Comparison of ENCODE assay signal across 10 cellular contexts in genomic region chr2:6960659-6961058, GRCh38. TPM values are rescaled to one million over a fixed set of nuclear protein-coding genes. Genes with fewer than 3 reads are reported as not detected.
DNase-seq lines count a peak whose midpoint lies in the region; ATAC-seq and TF ChIP-seq lines count a peak whose summit lies in the region.
"Had no signal": no experiment of that assay in that cellular context is flagged by ENCODE, and none has a peak within 500 bp of the region (broad histone marks: within the 10 kb centered on the region; RNA-seq: fewer than 3 reads in every experiment).

No MANE protein-coding gene starts in this region.

- POLR2A ChIA-PET in activated CD8-positive, alpha-beta T cell treated with anti-CD3 and anti-CD28 coated beads, Interleukin-2, amount 10 ng/mL, durations not matched to agents 7 days and 5 days (lab: Charles Lee), result no interaction called here
- POLR2A ChIA-PET in activated CD8-positive, alpha-beta T cell treated with anti-CD3 and anti-CD28 coated beads for 36 hours (lab: Charles Lee), result no interaction called here

- H3K27me3 Mint-ChIP-seq in activated CD8-positive, alpha-beta T cell treated with anti-CD3 and anti-CD28 coated beads, Interleukin-2, amount 10 ng/mL, durations not matched to agents 7 days and 5 days (ENCODE audit: low read depth), result no peaks in the 10 kb centered on the region
- H3K27me3 Mint-ChIP-seq in activated CD8-positive, alpha-beta T cell treated with anti-CD3 and anti-CD28 coated beads for 36 hours, result no peaks in the 10 kb centered on the region
- no peaks in the 10 kb centered on the region for H3K27me3 Mint-ChIP-seq in activated naive CD8-positive, alpha-beta T cell treated with anti-CD3 and anti-CD28 coated beads, Interleukin-2, amount 50 U/mL, for 24 hours
- H3K27me3 Mint-ChIP-seq: activated naive CD8-positive, alpha-beta T cell had no signal

- DNase-seq in activated CD8-positive, alpha-beta T cell treated with anti-CD3 and anti-CD28 coated beads, Interleukin-2, amount 10 ng/mL, durations not matched to agents 7 days and 5 days, result peak; percentile 21
- no peak for DNase-seq in activated CD8-positive, alpha-beta T cell treated with anti-CD3 and anti-CD28 coated beads for 36 hours
- DNase-seq in dedifferentiated amniotic fluid mesenchymal stem cell (ENCODE audit: extremely low spot score) (peak; percentile 26), lung (ENCODE audit: low spot score) (peak; percentile 39), tibial nerve (ENCODE audit: low spot score in 2 of 2) (peak in 1 of 2 donors; percentile 54)
- DNase-seq in effector memory CD4-positive, alpha-beta T cell, result no peak
- DNase-seq in activated naive CD8-positive, alpha-beta T cell treated with anti-CD3 and anti-CD28 coated beads, Interleukin-2, amount 50 U/mL, for 24 hours, result no peak
- DNase-seq: Peyer's patch had no signal

- H3K4me1 ChIP-seq in lung (ENCODE audit: control insufficient read depth in 2 of 2, insufficient read depth in 2 of 2, low read length in 2 of 2), result peaks cover 7 to 8% of the 10 kb centered on the region in 2 donors
- peaks cover 0 to 50% (median 12%) of the 10 kb centered on the region in 4 donors for H3K4me1 ChIP-seq in tibial nerve
- no peaks in the 10 kb centered on the region for H3K4me1 ChIP-seq in effector memory CD4-positive, alpha-beta T cell (ENCODE audit: control insufficient read depth, insufficient read depth, low read length, poor library complexity, severe bottlenecking)

- H3K4me3 ChIP-seq in lung (no peak overlapping the region), tibial nerve (no peak overlapping the region)
- H3K4me3 ChIP-seq in effector memory CD4-positive, alpha-beta T cell (ENCODE audit: insufficient read depth, low read depth, low read length, poor library complexity, severe bottlenecking), result no peak overlapping the region
- H3K4me3 ChIP-seq: Peyer's patch had no signal

- no peaks in the 10 kb centered on the region for H3K9me3 Mint-ChIP-seq in activated CD8-positive, alpha-beta T cell treated with anti-CD3 and anti-CD28 coated beads, Interleukin-2, amount 10 ng/mL, durations not matched to agents 7 days and 5 days (ENCODE audit: insufficient read depth)
- H3K9me3 Mint-ChIP-seq in activated CD8-positive, alpha-beta T cell treated with anti-CD3 and anti-CD28 coated beads for 36 hours, result peaks cover 2% of the 10 kb centered on the region
- H3K9me3 Mint-ChIP-seq in activated naive CD8-positive, alpha-beta T cell treated with anti-CD3 and anti-CD28 coated beads, Interleukin-2, amount 50 U/mL, for 24 hours, result peaks cover 3% of the 10 kb centered on the region

- CTCF ChIA-PET in activated CD8-positive, alpha-beta T cell treated with anti-CD3 and anti-CD28 coated beads, Interleukin-2, amount 10 ng/mL, durations not matched to agents 7 days and 5 days (lab: Charles Lee), result no interaction called here
- CTCF ChIA-PET in activated CD8-positive, alpha-beta T cell treated with anti-CD3 and anti-CD28 coated beads for 36 hours (lab: Charles Lee), result no interaction called here

- H3K9me3 ChIP-seq in lung (ENCODE audit: control insufficient read depth in 2 of 2, insufficient read depth in 1 of 2, low read length in 1 of 2), result no peaks in the 10 kb centered on the region
- no peaks in the 10 kb centered on the region for H3K9me3 ChIP-seq in tibial nerve
- H3K9me3 ChIP-seq in effector memory CD4-positive, alpha-beta T cell (ENCODE audit: control insufficient read depth, low read length), result no peaks in the 10 kb centered on the region
- H3K9me3 ChIP-seq: Peyer's patch had no signal

- TF ChIP-seq EP300 in tibial nerve (IDR thresholded peaks at IDR 0.05), result peak in 1 of 2 donors; percentile 84

- intact Hi-C loops in activated CD8-positive, alpha-beta T cell treated with anti-CD3 and anti-CD28 coated beads for 36 hours (cut with micrococcal nuclease), result no loop called here

- H3K27me3 ChIP-seq in lung (ENCODE audit: control insufficient read depth, insufficient read depth), result no peaks in the 10 kb centered on the region
- no peaks in the 10 kb centered on the region for H3K27me3 ChIP-seq in tibial nerve
- H3K27me3 ChIP-seq in effector memory CD4-positive, alpha-beta T cell (replicated peaks; ENCODE audit: control insufficient read depth, insufficient read depth, low read length, poor library complexity, severe bottlenecking), result no peaks in the 10 kb centered on the region
- H3K27me3 ChIP-seq: Peyer's patch had no signal

- no peaks in the 10 kb centered on the region for H3K36me3 ChIP-seq in lung (ENCODE audit: control insufficient read depth in 2 of 2, insufficient read depth in 2 of 2, low read length in 2 of 2)
- no peaks in the 10 kb centered on the region for H3K36me3 ChIP-seq in tibial nerve
- no peaks in the 10 kb centered on the region for H3K36me3 ChIP-seq in effector memory CD4-positive, alpha-beta T cell (ENCODE audit: control insufficient read depth, insufficient read depth, low read length)
- H3K36me3 ChIP-seq: Peyer's patch had no signal

- no peak for TF ChIP-seq POLR2A in tibial nerve (IDR thresholded peaks at IDR 0.05)

- H3K4me1 Mint-ChIP-seq in activated CD8-positive, alpha-beta T cell treated with anti-CD3 and anti-CD28 coated beads, Interleukin-2, amount 10 ng/mL, durations not matched to agents 7 days and 5 days (ENCODE audit: low read depth), result peaks cover 33% of the 10 kb centered on the region
- H3K4me1 Mint-ChIP-seq in activated CD8-positive, alpha-beta T cell treated with anti-CD3 and anti-CD28 coated beads for 36 hours (ENCODE audit: low read depth), result peaks cover 27% of the 10 kb centered on the region
- H3K4me1 Mint-ChIP-seq in activated naive CD8-positive, alpha-beta T cell treated with anti-CD3 and anti-CD28 coated beads, Interleukin-2, amount 50 U/mL, for 24 hours, result peaks cover 15% of the 10 kb centered on the region

- ATAC-seq in activated CD8-positive, alpha-beta T cell treated with anti-CD3 and anti-CD28 coated beads, Interleukin-2, amount 10 ng/mL, durations not matched to agents 7 days and 5 days, result no peak
- ATAC-seq in activated CD8-positive, alpha-beta T cell treated with anti-CD3 and anti-CD28 coated beads for 36 hours, result no peak
- ATAC-seq in lung (ENCODE audit: insufficient read depth, low FRiP score), result peak; percentile 13
- no peak for ATAC-seq in HG03460 (IDR thresholded peaks at IDR 0.05; ENCODE audit: unreplicated experiment)
- no peak for ATAC-seq in activated naive CD8-positive, alpha-beta T cell treated with anti-CD3 and anti-CD28 coated beads, Interleukin-2, amount 50 U/mL, for 24 hours

- H3K4me3 Mint-ChIP-seq in activated CD8-positive, alpha-beta T cell treated with anti-CD3 and anti-CD28 coated beads, Interleukin-2, amount 10 ng/mL, durations not matched to agents 7 days and 5 days, result no peak overlapping the region
- H3K4me3 Mint-ChIP-seq in activated CD8-positive, alpha-beta T cell treated with anti-CD3 and anti-CD28 coated beads for 36 hours, result no peak overlapping the region
- no peak overlapping the region for H3K4me3 Mint-ChIP-seq in activated naive CD8-positive, alpha-beta T cell treated with anti-CD3 and anti-CD28 coated beads, Interleukin-2, amount 50 U/mL, for 24 hours
- H3K4me3 Mint-ChIP-seq: activated naive CD8-positive, alpha-beta T cell had no signal

- H3K27ac ChIP-seq in lung (ENCODE audit: low read depth in 1 of 2, low read length in 1 of 2), result no peak overlapping the region
- H3K27ac ChIP-seq in tibial nerve, result peak overlapping the region; percentile 41 to 80 (median 62)
- H3K27ac ChIP-seq in effector memory CD4-positive, alpha-beta T cell (ENCODE audit: insufficient read depth, low read length, poor library complexity, severe bottlenecking), result no peak overlapping the region
- H3K27ac ChIP-seq: Peyer's patch had no signal

- peak overlapping the region; percentile 44 for H3K27ac Mint-ChIP-seq in activated CD8-positive, alpha-beta T cell treated with anti-CD3 and anti-CD28 coated beads, Interleukin-2, amount 10 ng/mL, durations not matched to agents 7 days and 5 days
- H3K27ac Mint-ChIP-seq in activated CD8-positive, alpha-beta T cell treated with anti-CD3 and anti-CD28 coated beads for 36 hours, result no peak overlapping the region
- H3K27ac Mint-ChIP-seq in activated naive CD8-positive, alpha-beta T cell treated with anti-CD3 and anti-CD28 coated beads, Interleukin-2, amount 50 U/mL, for 24 hours, result no peak overlapping the region

- 19 to 23% methylated on average over 8 of the region's 8 CpGs for WGBS in lung, 2 donors
- 30 to 33% methylated on average over 8 of the region's 8 CpGs for WGBS in tibial nerve, 2 donors

- H3K36me3 Mint-ChIP-seq in activated CD8-positive, alpha-beta T cell treated with anti-CD3 and anti-CD28 coated beads, Interleukin-2, amount 10 ng/mL, durations not matched to agents 7 days and 5 days (ENCODE audit: low read depth), result peaks cover 65% of the 10 kb centered on the region
- H3K36me3 Mint-ChIP-seq in activated CD8-positive, alpha-beta T cell treated with anti-CD3 and anti-CD28 coated beads for 36 hours (ENCODE audit: low read depth), result peaks cover 25% of the 10 kb centered on the region
- H3K36me3 Mint-ChIP-seq in activated naive CD8-positive, alpha-beta T cell treated with anti-CD3 and anti-CD28 coated beads, Interleukin-2, amount 50 U/mL, for 24 hours (ENCODE audit: low read depth), result peaks cover 15% of the 10 kb centered on the region

- TF ChIP-seq CTCF in activated CD8-positive, alpha-beta T cell treated with anti-CD3 and anti-CD28 coated beads for 36 hours (IDR thresholded peaks at IDR 0.05), result no peak
- no peak for TF ChIP-seq CTCF in lung (IDR thresholded peaks at IDR 0.05; ENCODE audit: control extremely low read depth, extremely low read depth)
- TF ChIP-seq CTCF in tibial nerve (IDR thresholded peaks at IDR 0.05), result no peak

RNA-seq across cellular contexts. Expression of gene RNF144A, which starts 43.4 kb away (rescaled TPM):
- total RNA-seq in activated CD8-positive, alpha-beta T cell treated with anti-CD3 and anti-CD28 coated beads, Interleukin-2, amount 10 ng/mL, durations not matched to agents 7 days and 5 days, result 10 to 100 TPM; 76.9 to 87.0 TPM
- 10 to 100 TPM; 32.6 to 36.5 TPM for total RNA-seq in activated CD8-positive, alpha-beta T cell treated with anti-CD3 and anti-CD28 coated beads for 36 hours
- total RNA-seq in lung (10 to 100 TPM in 1 of 2 donors, 1 to 10 TPM in 1; 8.4 to 25.3 TPM), tibial nerve (10 to 100 TPM; 27.3 to 47.3 (median 37.4) TPM)
- polyA plus RNA-seq in lung, result 1 to 10 TPM; 2.7 to 3.2 TPM

Comparison
In these comparisons a context has a peak if more than half of its experiments do, and no peak if none do; other contexts are left out.
1. DNase-seq: peak in activated CD8-positive, alpha-beta T cell treated with anti-CD3 and anti-CD28 coated beads, Interleukin-2, amount 10 ng/mL, durations not matched to agents 7 days and 5 days (single experiment), dedifferentiated amniotic fluid mesenchymal stem cell (single experiment) and lung (single experiment); none in activated CD8-positive, alpha-beta T cell treated with anti-CD3 and anti-CD28 coated beads for 36 hours (single experiment), effector memory CD4-positive, alpha-beta T cell (0 of 3) and activated naive CD8-positive, alpha-beta T cell treated with anti-CD3 and anti-CD28 coated beads, Interleukin-2, amount 50 U/mL, for 24 hours (single experiment).
2. H3K27ac ChIP-seq: peak in tibial nerve (4 of 4); none in lung (0 of 2) and effector memory CD4-positive, alpha-beta T cell (single experiment).